1 cellular context compared by ENCODE assay signal in genomic region chr2:11498543-11499034, GRCh38.
TF ChIP-seq lines count a peak whose summit lies in the region.

No MANE protein-coding gene starts in this region.

TF ChIP-seq in HepG2, 621 proteins besides CTCF, POLR2A, EP300 and RAD21 (continued from another document):
- TF ChIP-seq ZBTB33 (CRISPR knock-in tag; IDR thresholded peaks at IDR 0.05) = peak; percentile 48; the same call in 1 of the 2 replicates
- TF ChIP-seq ZBTB25 (CRISPR knock-in tag; IDR thresholded peaks at IDR 0.05) = no peak
- no peak; the same call in 1 of the 2 replicates for TF ChIP-seq ZNF446 (CRISPR knock-in tag; IDR thresholded peaks at IDR 0.05)
- TF ChIP-seq RAD51 (IDR thresholded peaks at IDR 0.05; ENCODE audit: borderline replicate concordance) = no peak
- no peak for TF ChIP-seq ZNF878 (CRISPR knock-in tag; IDR thresholded peaks at IDR 0.05)
- no peak for TF ChIP-seq ZNF761 (CRISPR knock-in tag; conservative IDR thresholded peaks at IDR 0.05)
- no peak for TF ChIP-seq HDAC2 (CRISPR knock-in tag; IDR thresholded peaks at IDR 0.05)
- TF ChIP-seq PBX2 (CRISPR knock-in tag; IDR thresholded peaks at IDR 0.05) = no peak
- 0 out of 2 replicates have a peak, but pooled peaks have one; percentile 66 for TF ChIP-seq ATF3 (CRISPR knock-in tag; IDR thresholded peaks at IDR 0.05)
- TF ChIP-seq FOXK1 (CRISPR knock-in tag; IDR thresholded peaks at IDR 0.05; ENCODE audit: borderline replicate concordance, low read depth) = no peak
- TF ChIP-seq ZNF513 (CRISPR knock-in tag; conservative IDR thresholded peaks at IDR 0.05) = no peak
- TF ChIP-seq ZFP36L1 (CRISPR knock-in tag; IDR thresholded peaks at IDR 0.05) = no peak
- no peak for TF ChIP-seq ZNF180 (CRISPR knock-in tag; IDR thresholded peaks at IDR 0.05; ENCODE audit: borderline replicate concordance, low read depth)
- no peak; the same call in 1 of the 2 replicates for TF ChIP-seq HBP1 (CRISPR knock-in tag; IDR thresholded peaks at IDR 0.05; ENCODE audit: low read depth)
- peak; percentile 100 for TF ChIP-seq ZC3H4 (CRISPR knock-in tag; IDR thresholded peaks at IDR 0.05; ENCODE audit: borderline replicate concordance)
- peak; percentile 27; the same call in 1 of the 2 replicates for TF ChIP-seq SAP130 (CRISPR knock-in tag; IDR thresholded peaks at IDR 0.05; ENCODE audit: low read depth)
- TF ChIP-seq KLF15 (CRISPR knock-in tag; IDR thresholded peaks at IDR 0.05; ENCODE audit: borderline replicate concordance) = no peak
- TF ChIP-seq ZBTB20 (CRISPR knock-in tag; IDR thresholded peaks at IDR 0.05; ENCODE audit: borderline replicate concordance, low read depth) = no peak
- peak; percentile 44 for TF ChIP-seq ZNF18 (CRISPR knock-in tag; IDR thresholded peaks at IDR 0.05; ENCODE audit: insufficient replicate concordance)
- TF ChIP-seq THRA (CRISPR knock-in tag; IDR thresholded peaks at IDR 0.05; ENCODE audit: borderline replicate concordance) = peak; percentile 54; the same call in 1 of the 2 replicates
- no peak for TF ChIP-seq ZNF382 (CRISPR knock-in tag; IDR thresholded peaks at IDR 0.05; ENCODE audit: borderline replicate concordance)
- peak; percentile 97 for TF ChIP-seq HIC2 (CRISPR knock-in tag; IDR thresholded peaks at IDR 0.05; ENCODE audit: low read depth)
- TF ChIP-seq DDIT3 (CRISPR knock-in tag; IDR thresholded peaks at IDR 0.05) = no peak
- no peak; the same call in 1 of the 2 replicates for TF ChIP-seq HDAC6 (IDR thresholded peaks at IDR 0.05; ENCODE audit: low read depth, low read length)
- no peak for TF ChIP-seq SIN3B (IDR thresholded peaks at IDR 0.05; ENCODE audit: low read length)
- peak; percentile 84; the same call in 1 of the 2 replicates for TF ChIP-seq KDM4B (CRISPR knock-in tag; IDR thresholded peaks at IDR 0.05)
- no peak; the same call in none of the 2 replicates for TF ChIP-seq KMT2B (CRISPR knock-in tag; IDR thresholded peaks at IDR 0.05)
- TF ChIP-seq ZNF44 (CRISPR knock-in tag; IDR thresholded peaks at IDR 0.05) = no peak
- no peak for TF ChIP-seq EHMT2 (IDR thresholded peaks at IDR 0.05; ENCODE audit: borderline replicate concordance, low read depth, low read length)
- no peak for TF ChIP-seq TBP (CRISPR knock-in tag; IDR thresholded peaks at IDR 0.05)
- TF ChIP-seq SUZ12 (IDR thresholded peaks at IDR 0.05; ENCODE audit: low read depth, low read length) = no peak
- TF ChIP-seq E2F2 (CRISPR knock-in tag; IDR thresholded peaks at IDR 0.05; ENCODE audit: borderline replicate concordance) = peak; percentile 74; the same call in 1 of the 2 replicates
